Comparison of ENCODE assay signal across 24 cellular contexts in genomic region chr5:174708466-174709207, GRCh38. TPM values are rescaled to one million over a fixed set of nuclear protein-coding genes. Genes with fewer than 3 reads are reported as not detected.
"Had no signal": no experiment of that assay in that cellular context is flagged by ENCODE, and none has a peak within 500 bp of the region (broad histone marks: within the 10 kb centered on the region; RNA-seq: fewer than 3 reads in every experiment).

No MANE protein-coding gene starts in this region.

- H3K4me1 Mint-ChIP-seq: activated B cell treated with CpG ODN at 0.5 μM for 24 hours; activated CD4-positive, alpha-beta T cell treated with anti-CD3 and anti-CD28 coated beads for 36 hours; activated naive CD8-positive, alpha-beta T cell treated with anti-CD3 and anti-CD28 coated beads for 36 hours; naive thymus-derived CD4-positive, alpha-beta T cell had no signal

- H3K9me3 Mint-ChIP-seq: activated B cell treated with CpG ODN at 0.5 μM for 24 hours; activated naive CD8-positive, alpha-beta T cell treated with anti-CD3 and anti-CD28 coated beads for 36 hours; activated T-cell treated with anti-CD3 and anti-CD28 coated beads, Interleukin-2, amount 50 U/mL, for 72 hours; neural crest cell had no signal

- H3K27me3 ChIP-seq: body of pancreas, colonic mucosa, right atrium auricular region had no signal

- H3K4me3 Mint-ChIP-seq: activated B cell treated with CpG ODN at 0.5 μM for 24 hours; activated CD4-positive, alpha-beta T cell treated with anti-CD3 and anti-CD28 coated beads for 36 hours; activated naive CD8-positive, alpha-beta T cell treated with anti-CD3 and anti-CD28 coated beads for 36 hours; activated T-cell treated with anti-CD3 and anti-CD28 coated beads, Interleukin-2, amount 50 U/mL, for 72 hours; naive thymus-derived CD4-positive, alpha-beta T cell; neural crest cell had no signal

- H3K36me3 ChIP-seq: adrenal gland, colonic mucosa, left ventricle myocardium inferior, right atrium auricular region, spleen, suprapubic skin, tibial nerve had no signal

- H3K9me3 ChIP-seq: adrenal gland, body of pancreas, colonic mucosa, left ventricle myocardium inferior, right atrium auricular region, spleen, suprapubic skin, tibial nerve had no signal

- DNase-seq: activated B cell treated with CpG ODN at 0.5 μM for 24 hours; activated CD4-positive, alpha-beta T cell treated with anti-CD3 and anti-CD28 coated beads for 36 hours; activated naive CD4-positive, alpha-beta T cell; activated naive CD8-positive, alpha-beta T cell treated with anti-CD3 and anti-CD28 coated beads for 36 hours; activated T-cell treated with anti-CD3 and anti-CD28 coated beads for 4 hours; activated T-cell treated with anti-CD3 and anti-CD28 coated beads, Interleukin-2, amount 50 U/mL, for 72 hours; adrenal gland; aorta; body of pancreas; cerebellar nuclear complex; colonic mucosa; effector memory CD4-positive, alpha-beta T cell; left ventricle myocardium inferior; midbrain; naive thymus-derived CD4-positive, alpha-beta T cell; occipital lobe; spleen; stimulated activated naive CD4-positive, alpha-beta T cell; T-helper 2 cell had no signal

- H3K27ac ChIP-seq: adrenal gland, body of pancreas, colonic mucosa, left ventricle myocardium inferior, right atrium auricular region, spleen, suprapubic skin, tibial nerve had no signal

- ATAC-seq: activated CD4-positive, alpha-beta T cell treated with anti-CD3 and anti-CD28 coated beads for 36 hours; activated T-cell treated with anti-CD3 and anti-CD28 coated beads, Interleukin-2, amount 50 U/mL, for 72 hours; body of pancreas; naive thymus-derived CD4-positive, alpha-beta T cell had no signal

- H3K4me3 ChIP-seq: adrenal gland, body of pancreas, colonic mucosa, left ventricle myocardium inferior, lung, right atrium auricular region, spleen, suprapubic skin, tibial nerve had no signal

- H3K4me1 ChIP-seq: adrenal gland, body of pancreas, colonic mucosa, left ventricle myocardium inferior, right atrium auricular region, spleen, suprapubic skin, tibial nerve had no signal

- H3K27ac Mint-ChIP-seq: activated B cell treated with CpG ODN at 0.5 μM for 24 hours; activated CD4-positive, alpha-beta T cell treated with anti-CD3 and anti-CD28 coated beads for 36 hours; activated naive CD8-positive, alpha-beta T cell treated with anti-CD3 and anti-CD28 coated beads for 36 hours; activated T-cell treated with anti-CD3 and anti-CD28 coated beads, Interleukin-2, amount 50 U/mL, for 72 hours; naive thymus-derived CD4-positive, alpha-beta T cell had no signal

- H3K27me3 Mint-ChIP-seq: activated B cell treated with CpG ODN at 0.5 μM for 24 hours had no signal

- H3K36me3 Mint-ChIP-seq: activated naive CD8-positive, alpha-beta T cell treated with anti-CD3 and anti-CD28 coated beads for 36 hours had no signal

RNA-seq across cellular contexts. Expression of gene MSX2, which starts 15.7 kb away (rescaled TPM):
- total RNA-seq: activated B cell treated with CpG ODN at 0.5 μM for 24 hours; activated CD4-positive, alpha-beta T cell treated with anti-CD3 and anti-CD28 coated beads for 36 hours; activated naive CD8-positive, alpha-beta T cell treated with anti-CD3 and anti-CD28 coated beads for 36 hours; body of pancreas; naive thymus-derived CD4-positive, alpha-beta T cell; occipital lobe had no signal
- polyA plus RNA-seq: naive thymus-derived CD4-positive, alpha-beta T cell had no signal
